In the genomic region with DNA sequence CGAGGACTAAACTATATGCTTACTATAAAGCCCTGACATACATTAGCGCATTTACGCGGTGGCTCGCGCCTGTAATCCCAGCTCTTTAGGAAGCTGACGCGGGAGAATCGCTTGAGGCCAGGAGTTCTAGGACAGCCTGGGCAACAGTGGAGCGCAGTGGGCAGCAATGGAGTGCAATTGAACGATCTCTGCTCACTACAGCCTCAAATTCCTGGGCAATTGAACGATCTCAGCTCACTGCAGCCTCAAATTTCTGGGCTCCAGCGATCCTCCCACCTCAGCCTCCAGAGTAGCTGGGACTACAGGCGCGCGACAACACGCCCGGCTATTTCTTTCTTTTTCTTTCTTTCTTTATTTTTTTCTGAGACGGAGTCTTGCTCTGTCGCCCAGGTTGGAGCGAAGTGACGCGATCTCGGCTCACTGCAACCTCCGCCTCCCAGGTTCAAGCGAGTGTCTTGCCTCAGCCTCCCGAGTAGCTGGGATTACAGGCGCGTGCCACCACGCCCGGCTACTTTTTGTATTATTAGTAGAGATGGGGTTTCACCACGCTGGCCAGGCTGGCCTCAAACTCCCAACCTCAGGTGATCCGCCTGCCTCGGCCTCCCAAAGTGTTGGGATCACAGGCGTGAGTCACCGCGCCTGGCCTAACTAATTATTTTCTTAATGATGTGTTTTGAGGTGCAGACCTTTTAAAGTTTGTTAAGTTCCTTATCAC, we compare ENCODE assay signal across 7 cellular contexts. TPM values are rescaled to one million over a fixed set of nuclear protein-coding genes. Genes with fewer than 3 reads are reported as not detected.
DNase-seq lines count a peak whose midpoint lies in the region; ATAC-seq and TF ChIP-seq lines count a peak whose summit lies in the region.

No MANE protein-coding gene starts in this region.

- ATAC-seq in HG02885 (IDR thresholded peaks at IDR 0.05; ENCODE audit: poor library complexity, unreplicated experiment) = peak; percentile 19
- ATAC-seq in activated T-helper 17 cell treated with anti-CD3 and anti-CD28 coated beads, Interleukin-2, amount 50 U/mL, for 72 hours (replicated peaks) = no peak

- peaks cover 3% of the 10 kb centered on the region; the same call in 1 of the 2 replicates for H3K4me1 ChIP-seq in iPS-20b (ENCODE audit: insufficient read depth, low read length)

- H3K36me3 ChIP-seq in iPS-20b (ENCODE audit: insufficient read depth, low read depth, low read length) = no peaks in the 10 kb centered on the region

- peak overlapping the region; percentile 94 for H3K27ac Mint-ChIP-seq in activated T-helper 17 cell treated with anti-CD3 and anti-CD28 coated beads, Interleukin-2, amount 50 U/mL, for 72 hours

- H3K4me3 ChIP-seq in iPS-20b (ENCODE audit: low read length) = peak overlapping the region; percentile 87

- no peaks in the 10 kb centered on the region for H3K9me3 Mint-ChIP-seq in activated T-helper 17 cell treated with anti-CD3 and anti-CD28 coated beads, Interleukin-2, amount 50 U/mL, for 72 hours

- H3K27me3 ChIP-seq in iPS-20b (ENCODE audit: insufficient read depth, low read length) = no peaks in the 10 kb centered on the region

- no peak for TF ChIP-seq CTCF in GM20000 (IDR thresholded peaks at IDR 0.05; ENCODE audit: extremely low read depth, missing control alignments)

- H3K36me3 Mint-ChIP-seq in activated T-helper 17 cell treated with anti-CD3 and anti-CD28 coated beads, Interleukin-2, amount 50 U/mL, for 72 hours (ENCODE audit: low read depth) = peaks cover 11% of the 10 kb centered on the region

- H3K9ac ChIP-seq in iPS-20b (ENCODE audit: low read depth, low read length) = peak overlapping the region; percentile 86; the same call in 1 of the 2 replicates

- peak overlapping the region; percentile 97 for H3K4me3 Mint-ChIP-seq in activated T-helper 17 cell treated with anti-CD3 and anti-CD28 coated beads, Interleukin-2, amount 50 U/mL, for 72 hours

- H3K27me3 Mint-ChIP-seq in activated T-helper 17 cell treated with anti-CD3 and anti-CD28 coated beads, Interleukin-2, amount 50 U/mL, for 72 hours = no peaks in the 10 kb centered on the region

- H3K9me3 ChIP-seq in iPS-20b (ENCODE audit: insufficient read depth, low read depth, low read length) = no peaks in the 10 kb centered on the region

- DNase-seq in substantia nigra (lab: John Stamatoyannopoulos, UW) (peak in 1 of 49 donors; percentile 54), NCI-H2227 (lab: John Stamatoyannopoulos, UW; ENCODE audit: unreplicated experiment) (no peak), kidney glomerular epithelial cell (lab: John Stamatoyannopoulos, UW) (no peak), GM20000 (ENCODE audit: low spot score) (no peak)

- peaks cover 11% of the 10 kb centered on the region for H3K4me1 Mint-ChIP-seq in activated T-helper 17 cell treated with anti-CD3 and anti-CD28 coated beads, Interleukin-2, amount 50 U/mL, for 72 hours

- H3K27ac ChIP-seq in iPS-20b (ENCODE audit: low read length) = no peak overlapping the region
- H3K27ac ChIP-seq in substantia nigra (ENCODE audit: low read depth, low read length, poor library complexity, severe bottlenecking) = peak overlapping the region; percentile 83

RNA-seq across cellular contexts. Expression of a gene that starts 0.5 kb away (rescaled TPM):
- 10 to 100 TPM; 21.2 to 29.4 TPM for total RNA-seq in activated T-helper 17 cell treated with anti-CD3 and anti-CD28 coated beads, Interleukin-2, amount 50 U/mL, for 72 hours

RNA-seq across cellular contexts. Expression of a gene that starts 56.8 kb away (rescaled TPM):
- total RNA-seq in activated T-helper 17 cell treated with anti-CD3 and anti-CD28 coated beads, Interleukin-2, amount 50 U/mL, for 72 hours = 100 to 1,000 TPM in 1 of 2 donors, 10 to 100 TPM in 1; 87.2 to 138 TPM
